In the genomic region with DNA sequence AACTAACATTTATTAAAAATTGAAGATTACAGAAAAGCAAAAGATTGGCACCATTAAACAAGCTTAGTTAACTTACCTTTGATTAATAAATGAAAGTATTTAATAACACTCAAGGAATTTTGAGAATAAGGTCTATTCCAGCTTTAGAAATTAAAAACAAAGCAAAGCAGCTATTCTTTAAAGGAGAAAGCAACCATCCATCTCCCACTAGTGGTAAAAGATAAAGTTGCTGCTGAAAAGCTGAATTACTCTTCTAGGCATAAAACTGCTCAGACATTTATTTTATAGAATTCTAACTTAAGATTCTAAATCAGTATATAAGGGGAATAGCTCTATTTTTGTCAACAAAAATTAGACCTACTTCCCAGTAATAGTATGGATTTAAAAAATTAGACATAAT, we compare ENCODE assay signal across 22 cellular contexts. TPM values are rescaled to one million over a fixed set of nuclear protein-coding genes. Genes with fewer than 3 reads are reported as not detected.
"Had no signal": no experiment of that assay in that cellular context is flagged by ENCODE, and none has a peak within 500 bp of the region (broad histone marks: within the 10 kb centered on the region; RNA-seq: fewer than 3 reads in every experiment).

No MANE protein-coding gene starts in this region.

- DNase-seq: activated B cell treated with CpG ODN at 0.5 μM for 24 hours; activated CD4-positive, alpha-beta T cell treated with anti-CD3 and anti-CD28 coated beads, Interleukin-2, amount 50 U/mL, for 1 hour; activated naive CD4-positive, alpha-beta T cell treated with anti-CD3 and anti-CD28 coated beads for 36 hours; activated T-cell treated with anti-CD3 and anti-CD28 coated beads for 4 hours; caudate nucleus; colonic mucosa; natural killer cell; occipital lobe; psoas muscle; right lobe of liver; spleen; stimulated activated CD4-positive, alpha-beta T cell treated with anti-CD3 and anti-CD28 coated beads, Interleukin-1b, Interleukin-23, amount 100 ng/mL, for 48 hours; T-helper 17 cell had no signal

- ATAC-seq: activated T-helper 17 cell treated with anti-CD3 and anti-CD28 coated beads, Interleukin-2, amount 50 U/mL, for 72 hours; gastroesophageal sphincter; natural killer cell; psoas muscle; stimulated activated memory B cell treated with anti-CD40 and anti-IgM and Interleukin-4, amounts not matched to agents 10 μg/mL and 1 μg/mL and 100 μg/mL, for 72 hours; T-helper 17 cell had no signal

- H3K36me3 ChIP-seq: colonic mucosa, gastroesophageal sphincter, right lobe of liver, spleen, tibial nerve had no signal

- H3K27me3 ChIP-seq: colonic mucosa, gastroesophageal sphincter, right lobe of liver, spleen, tibial nerve had no signal

- H3K9me3 ChIP-seq: colonic mucosa, gastroesophageal sphincter, psoas muscle, right lobe of liver, spleen, tibial nerve had no signal

- H3K4me1 ChIP-seq: colonic mucosa, gastroesophageal sphincter, psoas muscle, right lobe of liver, spleen, tibial nerve had no signal

- H3K27ac ChIP-seq: colonic mucosa, gastroesophageal sphincter, psoas muscle, right lobe of liver, spleen, tibial nerve had no signal

- H3K4me3 ChIP-seq: colonic mucosa, gastroesophageal sphincter, psoas muscle, right lobe of liver, spleen, tibial nerve had no signal

RNA-seq across cellular contexts. Expression of a gene that starts 36.1 kb away (rescaled TPM):
- total RNA-seq: activated B cell treated with CpG ODN at 0.5 μM for 24 hours; activated CD8-positive, alpha-beta memory T cell treated with anti-CD3 and anti-CD28 coated beads for 36 hours; activated naive CD4-positive, alpha-beta T cell treated with anti-CD3 and anti-CD28 coated beads for 36 hours; activated T-helper 17 cell treated with anti-CD3 and anti-CD28 coated beads, Interleukin-2, amount 50 U/mL, for 72 hours; astrocyte; colonic mucosa; gastroesophageal sphincter; kidney epithelial cell; lung microvascular endothelial cell; mononuclear cell; natural killer cell; occipital lobe; psoas muscle; right lobe of liver; spleen; T-helper 17 cell; tibial nerve had no signal
- polyA plus RNA-seq: psoas muscle, spleen had no signal

RNA-seq across cellular contexts. Expression of a gene that starts 37.2 kb away (rescaled TPM):
- total RNA-seq: activated B cell treated with CpG ODN at 0.5 μM for 24 hours; activated CD8-positive, alpha-beta memory T cell treated with anti-CD3 and anti-CD28 coated beads for 36 hours; activated naive CD4-positive, alpha-beta T cell treated with anti-CD3 and anti-CD28 coated beads for 36 hours; activated T-helper 17 cell treated with anti-CD3 and anti-CD28 coated beads, Interleukin-2, amount 50 U/mL, for 72 hours; colonic mucosa; mononuclear cell; natural killer cell; occipital lobe; psoas muscle; spleen; T-helper 17 cell had no signal
- polyA plus RNA-seq: spleen had no signal
